ENCODE assay signal across 11 cellular contexts in the genomic region with DNA sequence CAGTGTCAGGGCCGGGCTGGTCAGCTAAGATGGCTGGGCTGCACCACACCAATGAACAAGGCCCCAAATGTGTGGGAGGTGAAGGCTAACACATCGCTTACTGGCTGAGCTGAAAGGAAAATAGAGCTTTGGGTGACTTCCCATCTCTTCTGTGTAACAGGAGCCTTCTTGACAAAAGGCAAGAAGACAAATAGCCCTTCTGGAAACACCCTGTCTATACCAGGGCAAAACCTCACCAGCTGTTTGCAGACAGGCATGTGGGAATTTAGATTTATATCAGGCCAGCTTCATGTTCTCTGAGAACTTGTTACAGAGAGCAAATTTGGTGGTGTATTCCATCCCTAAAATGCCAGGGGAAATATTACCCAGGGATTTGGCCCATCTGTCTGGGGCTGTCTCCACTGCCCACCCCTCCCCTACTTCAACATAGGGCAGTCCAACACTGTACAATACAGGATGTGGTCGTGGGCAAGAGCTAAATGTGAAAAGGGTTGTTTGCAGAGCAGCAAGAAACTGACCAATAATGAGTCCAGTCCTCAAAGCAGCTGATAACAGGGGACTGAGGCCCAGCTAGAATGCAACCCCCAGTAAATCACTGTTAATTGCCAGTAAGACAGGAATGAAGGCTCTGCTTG. TPM values are rescaled to one million over a fixed set of nuclear protein-coding genes. Genes with fewer than 3 reads are reported as not detected.
DNase-seq lines count a peak whose midpoint lies in the region; ATAC-seq and TF ChIP-seq lines count a peak whose summit lies in the region.
"Had no signal": no experiment of that assay in that cellular context is flagged by ENCODE, and none has a peak within 500 bp of the region (broad histone marks: within the 10 kb centered on the region; RNA-seq: fewer than 3 reads in every experiment).

No MANE protein-coding gene starts in this region.

- no peak overlapping the region for H2AFZ ChIP-seq in GM23248

- no peak overlapping the region for H3K9ac ChIP-seq in GM23248

- H3K27ac ChIP-seq in GM23248 (no peak overlapping the region), RWPE2 (ENCODE audit: poor library complexity, severe bottlenecking) (peak overlapping the region; percentile 6), skin epidermis (peak overlapping the region in 16 of 21 experiments; percentile 5 to 66 (median 36))

- DNase-seq in GM23248 (peak; percentile 5), RWPE2 (ENCODE audit: low spot score) (no peak), iris pigment epithelial cell (ENCODE audit: low read depth) (peak; percentile 10), SHP77 treated with DMSO at 0.1 percent for 48 hours (lab: John Stamatoyannopoulos, UW) (no peak)
- no peak for DNase-seq in stimulated activated CD4-positive, alpha-beta T cell treated with anti-CD3 and anti-CD28 coated beads, Interleukin-15, amount 100 ng/mL, for 24 hours
- DNase-seq in activated CD4-positive, alpha-beta T cell treated with anti-CD3 and anti-CD28 coated beads for 36 hours: no peak
- DNase-seq: activated T-cell treated with anti-CD3 and anti-CD28 coated beads, Interleukin-2, amount 50 U/mL, for 48 hours; cortex of kidney; T-helper 17 cell had no signal

- H3K4me3 ChIP-seq in GM23248 (no peak overlapping the region), RWPE2 (ENCODE audit: severe bottlenecking) (no peak overlapping the region), skin epidermis (no peak overlapping the region)

- no peaks in the 10 kb centered on the region for H3K36me3 ChIP-seq in GM23248 (ENCODE audit: low read depth)
- no peaks in the 10 kb centered on the region for H3K36me3 ChIP-seq in RWPE2 (ENCODE audit: low read depth)

- POLR2A ChIA-PET in activated CD4-positive, alpha-beta T cell treated with anti-CD3 and anti-CD28 coated beads for 36 hours (lab: Charles Lee): no interaction called here

- WGBS in GM23248 (ENCODE audit: low coverage in 1 of 2, low lambda C conversion rate in 2 of 2, missing lambda C conversion rate in 2 of 2), 2 experiments: 9 to 12% methylated on average over 3 of the region's 3 CpGs

- no peaks in the 10 kb centered on the region for H3K27me3 Mint-ChIP-seq in activated CD4-positive, alpha-beta T cell treated with anti-CD3 and anti-CD28 coated beads for 36 hours

- H3F3A ChIP-seq in GM23248 (ENCODE audit: insufficient read depth): no peaks in the 10 kb centered on the region

- no peaks in the 10 kb centered on the region for H3K79me2 ChIP-seq in GM23248 (ENCODE audit: insufficient read depth)

- no peaks in the 10 kb centered on the region for H3K9me3 Mint-ChIP-seq in activated CD4-positive, alpha-beta T cell treated with anti-CD3 and anti-CD28 coated beads for 36 hours (ENCODE audit: low read depth)

- no peaks in the 10 kb centered on the region for H3K4me1 Mint-ChIP-seq in activated CD4-positive, alpha-beta T cell treated with anti-CD3 and anti-CD28 coated beads for 36 hours
- H3K4me1 Mint-ChIP-seq: T-helper 17 cell had no signal

- no peak for TF ChIP-seq CTCF in RWPE2 (IDR thresholded peaks at IDR 0.05; ENCODE audit: poor library complexity, severe bottlenecking)

- H3K27ac Mint-ChIP-seq in activated CD4-positive, alpha-beta T cell treated with anti-CD3 and anti-CD28 coated beads for 36 hours: no peak overlapping the region
- H3K27ac Mint-ChIP-seq: T-helper 17 cell had no signal

- peak; percentile 31; the same call in 2 of the 3 replicates for ATAC-seq in RWPE2 (ENCODE audit: low read depth)
- ATAC-seq in GM21515 (IDR thresholded peaks at IDR 0.05; ENCODE audit: unreplicated experiment): no peak
- ATAC-seq in activated CD4-positive, alpha-beta T cell treated with anti-CD3 and anti-CD28 coated beads for 36 hours: no peak
- ATAC-seq: T-helper 17 cell had no signal

- H3K9me3 ChIP-seq in GM23248 (ENCODE audit: low read depth) (no peaks in the 10 kb centered on the region), RWPE2 (ENCODE audit: severe bottlenecking) (no peaks in the 10 kb centered on the region)

- H3K4me2 ChIP-seq in GM23248 (ENCODE audit: unreplicated experiment): no peak overlapping the region

- H3K36me3 Mint-ChIP-seq in activated CD4-positive, alpha-beta T cell treated with anti-CD3 and anti-CD28 coated beads for 36 hours (ENCODE audit: low read depth): no peaks in the 10 kb centered on the region

- intact Hi-C loops in activated CD4-positive, alpha-beta T cell treated with anti-CD3 and anti-CD28 coated beads for 36 hours (cut with DNase I, micrococcal nuclease): loop anchor here in 1 of 2 experiments (10.0 kb wide), 1 partner anchor 338 kb away; no protein-coding TSS in a partner anchor

- H3K4me3 Mint-ChIP-seq in activated CD4-positive, alpha-beta T cell treated with anti-CD3 and anti-CD28 coated beads for 36 hours: no peak overlapping the region
- H3K4me3 Mint-ChIP-seq: T-helper 17 cell had no signal

- CTCF ChIA-PET in activated CD4-positive, alpha-beta T cell treated with anti-CD3 and anti-CD28 coated beads for 36 hours (lab: Charles Lee): interaction anchor here (0.7 to 1.0 kb wide), 2 partner anchors 21 to 63 kb away, joined by 3 to 4 read pairs; no protein-coding TSS in a partner anchor

- in situ Hi-C loops in GM23248 (cut with MboI): no loop called here

- H3K9me2 ChIP-seq in GM23248 (ENCODE audit: insufficient read depth): no peaks in the 10 kb centered on the region

- no peaks in the 10 kb centered on the region for H4K20me1 ChIP-seq in GM23248 (ENCODE audit: insufficient read depth)

- no peaks in the 10 kb centered on the region; the same call in 1 of the 2 replicates for H3K27me3 ChIP-seq in GM23248 (replicated peaks; ENCODE audit: insufficient read depth)
- no peaks in the 10 kb centered on the region for H3K27me3 ChIP-seq in RWPE2 (ENCODE audit: insufficient read depth, poor library complexity, severe bottlenecking)

- H3K4me1 ChIP-seq in GM23248 (ENCODE audit: insufficient read depth) (no peaks in the 10 kb centered on the region), RWPE2 (ENCODE audit: insufficient read depth, poor library complexity, severe bottlenecking) (peaks cover 15% of the 10 kb centered on the region)

RNA-seq across cellular contexts. Expression of gene AFAP1L2, which starts 37.1 kb away (rescaled TPM):
- total RNA-seq in GM23248 (2014; rRNA removed; shearing (Covaris generic)): not detected in 2 replicates
- polyA plus RNA-seq in GM23248 (2016; fragmentation: Nextera tagmentation; extraction: Ambion mirVana): not detected in 2 replicates
- 1 to 10 TPM; 1.4 to 2.0 TPM for total RNA-seq in activated CD4-positive, alpha-beta T cell treated with anti-CD3 and anti-CD28 coated beads for 36 hours

Comparison
In these comparisons a context has a peak if more than half of its experiments do, and no peak if none do; other contexts are left out.
1. DNase-seq: peak in GM23248 (single experiment) and iris pigment epithelial cell (single experiment); none in RWPE2 (single experiment), stimulated activated CD4-positive, alpha-beta T cell treated with anti-CD3 and anti-CD28 coated beads, Interleukin-15, amount 100 ng/mL, for 24 hours (single experiment), SHP77 treated with DMSO at 0.1 percent for 48 hours (single experiment) and activated CD4-positive, alpha-beta T cell treated with anti-CD3 and anti-CD28 coated beads for 36 hours (single experiment).